ENCODE assay signal across 8 cellular contexts in genomic region chr19:3275583-3276340, GRCh38. TPM values are rescaled to one million over a fixed set of nuclear protein-coding genes. Genes with fewer than 3 reads are reported as not detected.
DNase-seq lines count a peak whose midpoint lies in the region; ATAC-seq and TF ChIP-seq lines count a peak whose summit lies in the region.

No MANE protein-coding gene starts in this region.

- H3K27ac ChIP-seq in lung (ENCODE audit: low read depth in 1 of 2, low read length in 1 of 2), result no peak overlapping the region

- peaks cover 14% of the 10 kb centered on the region for H3K27me3 ChIP-seq in BJ (ENCODE audit: control insufficient read depth, insufficient read depth, low read length)
- H3K27me3 ChIP-seq in lung (ENCODE audit: control insufficient read depth, insufficient read depth), result peaks cover 7% of the 10 kb centered on the region

- H3K9me3 ChIP-seq in lung (ENCODE audit: control insufficient read depth in 2 of 2, insufficient read depth in 1 of 2, low read length in 1 of 2), result peaks cover 5 to 22% of the 10 kb centered on the region in 2 donors

- H3K4me3 ChIP-seq in BJ (ENCODE audit: low read depth, low read length) (peak overlapping the region; percentile 60), lung (peak overlapping the region; percentile 36)

- POLR2A ChIA-PET in BJ (lab: Charles Lee), result interaction anchor here (0.5 kb wide), 1 partner anchor 375 kb away, joined by 3 read pairs; the partner anchor contains the start of gene ZNF57
- POLR2A ChIA-PET in HEK293T (lab: Yijun Ruan, JAX), result interaction anchor here (1.0 to 1.8 kb wide), 3 partner anchors 9 to 325 kb away, joined by 3 to 17 read pairs (median 3); no protein-coding TSS in a partner anchor

- CTCF ChIA-PET in BJ (lab: Yijun Ruan, JAX) (interaction anchor here (0.5 to 1.0 kb wide), 4 partner anchors 9 to 693 kb away, joined by 3 to 6 read pairs (median 3); no protein-coding TSS in a partner anchor), HEK293T (lab: Yijun Ruan, JAX) (interaction anchor here (0.7 to 2.3 kb wide), 6 partner anchors 9 to 269 kb away, joined by 3 to 21 read pairs (median 4); no protein-coding TSS in a partner anchor)

- TF ChIP-seq CTCF in BJ (IDR thresholded peaks at IDR 0.05; ENCODE audit: insufficient read depth, low read depth, low read length) (peak; percentile 67), lung (IDR thresholded peaks at IDR 0.05; ENCODE audit: control extremely low read depth, extremely low read depth) (peak; percentile 1)

- WGBS in lung, 2 donors, result 1 to 2% methylated on average over 43 to 45 of the region's 45 CpGs

- H3K4me1 ChIP-seq in lung (ENCODE audit: control insufficient read depth in 2 of 2, insufficient read depth in 2 of 2, low read length in 2 of 2), result no peaks in the 10 kb centered on the region

- ATAC-seq in lung (ENCODE audit: insufficient read depth, low FRiP score) (peak; percentile 79), HG02623 (IDR thresholded peaks at IDR 0.05; ENCODE audit: unreplicated experiment) (no peak)

- no peak for DNase-seq in BJ (ENCODE audit: low read depth)
- DNase-seq in HEK293T (ENCODE audit: extremely low spot score), result peak; percentile 98
- peak; percentile 92 for DNase-seq in NCI-H748 treated with DMSO at 0.1 percent for 48 hours (lab: John Stamatoyannopoulos, UW)
- DNase-seq in activated CD4-positive, alpha-beta T cell treated with anti-CD3 and anti-CD28 coated beads, Interleukin-2, amount 50 U/mL, for 4 hours, result peak; percentile 93
- DNase-seq in dermis microvascular lymphatic vessel endothelial cell (ENCODE audit: low read depth in 2 of 2), result peak; percentile 37 to 80
- DNase-seq in lung (ENCODE audit: low spot score), result peak; percentile 83
- peak; percentile 82 for DNase-seq in stimulated activated CD8-positive, alpha-beta memory T cell treated with anti-CD3 and anti-CD28 coated beads, Interleukin-15, amount 100 ng/mL, for 1 hour (ENCODE audit: low read depth)

- H3K36me3 ChIP-seq in BJ (ENCODE audit: control insufficient read depth, insufficient read depth, low read length) (no peaks in the 10 kb centered on the region), lung (ENCODE audit: control insufficient read depth in 2 of 2, insufficient read depth in 2 of 2, low read length in 2 of 2) (no peaks in the 10 kb centered on the region)

TF ChIP-seq in HEK293T, 16 proteins besides CTCF, POLR2A, EP300 and RAD21:
- TF ChIP-seq FOXA1 (IDR thresholded peaks at IDR 0.05) (no peak), PKNOX1 (IDR thresholded peaks at IDR 0.05) (peak; percentile 69)

RNA-seq across cellular contexts. Expression of gene CELF5, which starts 51.3 kb away (rescaled TPM):
- polyA plus RNA-seq in BJ (2011; rRNA removed), result 0.01 and 0.18 TPM in 2 replicates
- polyA minus RNA-seq in BJ (2011; rRNA and poly(A)+ RNA removed), result not detected in 2 replicates
- total RNA-seq in dermis microvascular lymphatic vessel endothelial cell, result 0.13 TPM in 1 of 2 replicates, not detected in the other
- under 1 TPM in 1 of 2 donors, not detected in 1; 0.12 TPM for total RNA-seq in lung
- polyA plus RNA-seq in lung, result under 1 TPM; 0.08 to 0.14 TPM
